Comparison of ENCODE assay signal across 21 cellular contexts in genomic region chr19:30135358-30135757, GRCh38.
DNase-seq lines count a peak whose midpoint lies in the region; ATAC-seq, FAIRE-seq and TF ChIP-seq lines count a peak whose summit lies in the region.
"Had no signal": no experiment of that assay in that cellular context is flagged by ENCODE, and none has a peak within 500 bp of the region (broad histone marks: within the 10 kb centered on the region; RNA-seq: fewer than 3 reads in every experiment).

No MANE protein-coding gene starts in this region.

- no peaks in the 10 kb centered on the region for H3K79me1 ChIP-seq in H1 (ENCODE audit: low read depth, low read length)

- H3K18ac ChIP-seq in H1 (ENCODE audit: extremely low read depth, low read length) = no peak overlapping the region

- no peak overlapping the region for H2BK12ac ChIP-seq in H1 (ENCODE audit: low read depth, low read length)

- intact Hi-C loops in right lobe of liver (cut with DNase I) = no loop called here
- intact Hi-C loops in natural killer cell (cut with micrococcal nuclease) = no loop called here

- H3K14ac ChIP-seq in H1 (ENCODE audit: insufficient read length) = no peak overlapping the region

- H2BK15ac ChIP-seq in H1 (ENCODE audit: low read length) = no peak overlapping the region

- no peaks in the 10 kb centered on the region for H3K4me1 Mint-ChIP-seq in natural killer cell

- TF ChIP-seq EP300 in A549 (IDR thresholded peaks at IDR 0.05) = no peak
- no peak for TF ChIP-seq EP300 in H1 (IDR thresholded peaks at IDR 0.05; ENCODE audit: borderline replicate concordance in 1 of 2, low read depth in 2 of 2, low read length in 2 of 2)

- no peak overlapping the region for H3K4me3 ChIP-seq in A549
- H3K4me3 ChIP-seq in H1 (ENCODE audit: extremely low read depth in 1 of 4, insufficient read depth in 2 of 4, low read depth in 3 of 4, low read length in 4 of 4) = no peak overlapping the region
- no peak overlapping the region for H3K4me3 ChIP-seq in right lobe of liver

- H3K4me2 ChIP-seq in A549 (no peak overlapping the region), H1 (ENCODE audit: insufficient read depth in 1 of 2, low read depth in 2 of 2, low read length in 2 of 2) (no peak overlapping the region)

- no peak overlapping the region for H2BK5ac ChIP-seq in H1 (ENCODE audit: low read depth, low read length)

- DNase-seq in A549 (ENCODE audit: low read depth in 1 of 2, low spot score in 1 of 2) (no peak), GM12892 (ENCODE audit: insufficient read length) (no peak), H1 (ENCODE audit: low read depth in 1 of 2, low spot score in 2 of 2) (no peak), urothelium cell line (ENCODE audit: low spot score) (no peak), right lobe of liver (no peak), natural killer cell (no peak)
- DNase-seq: AML-193; CD8-positive, alpha-beta T cell; COR-L47; DMS153; DMS79 treated with DMSO at 0.1 percent for 48 hours; EL; KG1 had no signal

- H3K4ac ChIP-seq in H1 (replicated peaks; ENCODE audit: insufficient read length, low read depth, low read length) = no peak overlapping the region

- H2AK5ac ChIP-seq in H1 (ENCODE audit: low read depth, low read length) = no peak overlapping the region

- no peak for TF ChIP-seq RAD21 in A549 (conservative IDR thresholded peaks at IDR 0.05 in 1 of 2, IDR thresholded peaks at IDR 0.05 in 1 of 2)
- TF ChIP-seq RAD21 in H1 (IDR thresholded peaks at IDR 0.05 in 1 of 2, conservative IDR thresholded peaks at IDR 0.05 in 1 of 2; ENCODE audit: low read depth in 2 of 2, low read length in 2 of 2) = no peak

- no peak for TF ChIP-seq CTCF in A549 (IDR thresholded peaks at IDR 0.05)
- no peak for TF ChIP-seq CTCF in H1 (IDR thresholded peaks at IDR 0.05; ENCODE audit: control extremely low read depth in 1 of 3, insufficient read depth in 1 of 3, low read depth in 1 of 3, low read length in 3 of 3)
- TF ChIP-seq CTCF in right lobe of liver (IDR thresholded peaks at IDR 0.05) = no peak
- TF ChIP-seq CTCF in natural killer cell (IDR thresholded peaks at IDR 0.05) = no peak

- H3K27ac Mint-ChIP-seq in natural killer cell = no peak overlapping the region
- H3K27ac Mint-ChIP-seq: CD8-positive, alpha-beta T cell had no signal

- no peak overlapping the region for H4K91ac ChIP-seq in H1 (replicated peaks; ENCODE audit: insufficient read length, low read length)

- H3K23ac ChIP-seq in H1 (ENCODE audit: insufficient read length) = no peak overlapping the region

- H3K36me3 ChIP-seq in H1 (ENCODE audit: control insufficient read depth in 2 of 4, insufficient read depth in 4 of 4, low read length in 3 of 4) (no peaks in the 10 kb centered on the region), right lobe of liver (no peaks in the 10 kb centered on the region)

- 46% methylated on average over 8 of the region's 8 CpGs for WGBS in A549 (ENCODE audit: missing lambda C conversion rate)
- 87% methylated on average over 8 of the region's 8 CpGs; no CpG with 5 or more reads in 1 of the 2 experiments for WGBS in H1 (ENCODE audit: extremely low coverage in 1 of 2, insufficient coverage in 1 of 2, insufficient read length in 1 of 2, insufficient replicate concordance in 2 of 2, low coverage in 1 of 2, low lambda C conversion rate in 2 of 2, missing lambda C conversion rate in 1 of 2), 2 experiments
- 68% methylated on average over 8 of the region's 8 CpGs for WGBS in right lobe of liver (ENCODE audit: insufficient coverage, low coverage, low lambda C conversion rate, missing lambda C conversion rate)

- ATAC-seq in A549 (no peak; a peak in 1 of 6 replicates), right lobe of liver (no peak), natural killer cell (no peak), HG03039 (IDR thresholded peaks at IDR 0.05; ENCODE audit: unreplicated experiment) (no peak)
- ATAC-seq: CD8-positive, alpha-beta T cell had no signal

- no peak overlapping the region for H3K9ac ChIP-seq in H1 (replicated peaks in 1 of 4; ENCODE audit: extremely low read depth in 1 of 4, low read depth in 3 of 4, low read length in 3 of 4)

- peak; percentile 77 for FAIRE-seq in A549 (lab: Jason Lieb, UNC)
- peak; percentile 27 for FAIRE-seq in GM12892 (lab: Jason Lieb, UNC)
- no peak for FAIRE-seq in H1 (lab: Jason Lieb, UNC)
- FAIRE-seq in urothelium cell line (lab: Jason Lieb, UNC) = peak; percentile 13
- FAIRE-seq: D721Med, G401.6, GM12891, GM19239, H54 had no signal

- no peak overlapping the region for H3K56ac ChIP-seq in H1 (replicated peaks; ENCODE audit: insufficient read length, low read depth, low read length)

- H3K79me2 ChIP-seq in H1 (ENCODE audit: control insufficient read depth in 1 of 2, insufficient read depth in 2 of 2, low read length in 2 of 2) = no peaks in the 10 kb centered on the region

- peak overlapping the region; percentile 88; the same call in 1 of the 2 replicates for H2AFZ ChIP-seq in H1 (ENCODE audit: low read length)

- no peaks in the 10 kb centered on the region for H3K36me3 Mint-ChIP-seq in natural killer cell
- H3K36me3 Mint-ChIP-seq: CD8-positive, alpha-beta T cell had no signal

- no peaks in the 10 kb centered on the region for H4K20me1 ChIP-seq in H1 (replicated peaks in 1 of 2; ENCODE audit: control insufficient read depth in 1 of 2, insufficient read depth in 2 of 2, low read length in 2 of 2)

- H3K27me3 ChIP-seq in H1 (replicated peaks in 1 of 4; ENCODE audit: control insufficient read depth in 3 of 4, extremely low read depth in 1 of 4, insufficient read depth in 3 of 4, low read length in 3 of 4) (no peaks in the 10 kb centered on the region; a peak in 1 of 7 replicates), right lobe of liver (no peaks in the 10 kb centered on the region)

- H2BK20ac ChIP-seq in H1 (ENCODE audit: low read length) = no peak overlapping the region

- CTCF ChIA-PET in A549 (lab: Yijun Ruan, JAX) = interaction anchor here (0.6 to 2.1 kb wide), 4 partner anchors 10 to 375 kb away, joined by 3 to 8 read pairs (median 4); no protein-coding TSS in a partner anchor
- CTCF ChIA-PET in H1 (lab: Charles Lee; ENCODE audit: partially characterized antibody) = interaction anchor here (1.3 kb wide), 1 partner anchor 271 kb away, joined by 4 read pairs; no protein-coding TSS in a partner anchor

- H3K27me3 Mint-ChIP-seq in natural killer cell (ENCODE audit: low read depth in 2 of 2) = no peaks in the 10 kb centered on the region

- H4K8ac ChIP-seq in H1 (ENCODE audit: extremely low read depth, insufficient read depth, low read length) = no peak overlapping the region

- TF ChIP-seq POLR2A in A549 (IDR thresholded peaks at IDR 0.05; ENCODE audit: low read length) (no peak), GM12892 (IDR thresholded peaks at IDR 0.05; ENCODE audit: low read depth, low read length) (no peak), H1 (IDR thresholded peaks at IDR 0.05; ENCODE audit: control extremely low read depth in 1 of 2, low read depth in 2 of 2, low read length in 2 of 2) (no peak), right lobe of liver (IDR thresholded peaks at IDR 0.05) (no peak)

- H3K4me3 Mint-ChIP-seq in natural killer cell = no peak overlapping the region
- H3K4me3 Mint-ChIP-seq: CD8-positive, alpha-beta T cell had no signal

- H3K27ac ChIP-seq in A549 = no peak overlapping the region
- H3K27ac ChIP-seq in H1 (ENCODE audit: low read depth, low read length) = no peak overlapping the region
- H3K27ac ChIP-seq in right lobe of liver = no peak overlapping the region
- H3K27ac ChIP-seq: 22Rv1, C4-2B had no signal

- H3K9me3 Mint-ChIP-seq in natural killer cell = no peaks in the 10 kb centered on the region
- H3K9me3 Mint-ChIP-seq: CD8-positive, alpha-beta T cell had no signal

- POLR2A ChIA-PET in A549 (lab: Yijun Ruan, JAX) (no interaction called here), H1 (lab: Charles Lee; ENCODE audit: partially characterized antibody) (no interaction called here)

- H3K4me1 ChIP-seq in A549 (no peaks in the 10 kb centered on the region), H1 (replicated peaks in 1 of 4; ENCODE audit: control insufficient read depth in 3 of 4, insufficient read depth in 4 of 4, low read length in 3 of 4) (peaks cover 0 to 9% (median 0%) of the 10 kb centered on the region in 4 experiments; a peak in 2 of 7 replicates), right lobe of liver (no peaks in the 10 kb centered on the region)

- peaks cover 3% of the 10 kb centered on the region; the same call in 1 of the 3 replicates for H3K9me3 ChIP-seq in A549
- H3K9me3 ChIP-seq in H1 (ENCODE audit: insufficient read depth in 2 of 2, low read depth in 1 of 2, low read length in 1 of 2) = no peaks in the 10 kb centered on the region; a peak in 1 of 4 replicates
- no peaks in the 10 kb centered on the region for H3K9me3 ChIP-seq in right lobe of liver

- no peak overlapping the region for H4K5ac ChIP-seq in H1 (ENCODE audit: insufficient read length, low read depth, low read length)

- H2BK120ac ChIP-seq in H1 (replicated peaks; ENCODE audit: low read depth, low read length) = no peak overlapping the region

- no peaks in the 10 kb centered on the region for H3K23me2 ChIP-seq in H1 (ENCODE audit: low read depth, low read length)

TF ChIP-seq in A549, 52 proteins besides CTCF, POLR2A, EP300 and RAD21:
- TF ChIP-seq JUNB (IDR thresholded peaks at IDR 0.05) (no peak), ZFP36 (IDR thresholded peaks at IDR 0.05; ENCODE audit: borderline replicate concordance, partially characterized antibody) (peak; percentile 59)

TF ChIP-seq in H1, 55 proteins besides CTCF, POLR2A, EP300 and RAD21:
- no peak for TF ChIP-seq GTF2F1 (IDR thresholded peaks at IDR 0.05; ENCODE audit: borderline replicate concordance, low read depth, low read length)
- no peak for TF ChIP-seq POU5F1 (IDR thresholded peaks at IDR 0.05; ENCODE audit: low read depth, low read length)
- no peak for TF ChIP-seq CHD2 (IDR thresholded peaks at IDR 0.05; ENCODE audit: low read length)
- TF ChIP-seq, protein P1, sequence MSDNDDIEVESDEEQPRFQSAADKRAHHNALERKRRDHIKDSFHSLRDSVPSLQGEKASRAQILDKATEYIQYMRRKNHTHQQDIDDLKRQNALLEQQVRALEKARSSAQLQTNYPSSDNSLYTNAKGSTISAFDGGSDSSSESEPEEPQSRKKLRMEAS (IDR thresholded peaks at IDR 0.05) = no peak
- no peak for TF ChIP-seq CBX8 (IDR thresholded peaks at IDR 0.05; ENCODE audit: borderline replicate concordance, low read depth, low read length)
- no peak for TF ChIP-seq EZH2 (IDR thresholded peaks at IDR 0.05; ENCODE audit: low read depth, low read length, severe bottlenecking)
- no peak for TF ChIP-seq CHD1 (IDR thresholded peaks at IDR 0.05; ENCODE audit: low read depth, low read length)
- no peak for TF ChIP-seq NRF1 (IDR thresholded peaks at IDR 0.05; ENCODE audit: low read depth, low read length)
- no peak for TF ChIP-seq RXRA (IDR thresholded peaks at IDR 0.05; ENCODE audit: insufficient read depth, low read depth, low read length)
- no peak for TF ChIP-seq BACH1 (IDR thresholded peaks at IDR 0.05; ENCODE audit: low read length)
- TF ChIP-seq YY1 (IDR thresholded peaks at IDR 0.05; ENCODE audit: low read depth, low read length) = no peak
TF ChIP-seq in H1: peak in this region for 0.
